19 cellular contexts compared by ENCODE assay signal in genomic region chr2:16125614-16126125, GRCh38.
DNase-seq lines count a peak whose midpoint lies in the region; ATAC-seq, FAIRE-seq and TF ChIP-seq lines count a peak whose summit lies in the region.
"Had no signal": no experiment of that assay in that cellular context is flagged by ENCODE, and none has a peak within 500 bp of the region (broad histone marks: within the 10 kb centered on the region; RNA-seq: fewer than 3 reads in every experiment).

No MANE protein-coding gene starts in this region.

- no peaks in the 10 kb centered on the region for H3K36me3 ChIP-seq in small intestine (ENCODE audit: control insufficient read depth in 2 of 2, insufficient read depth in 2 of 2, low read length in 2 of 2)

- CTCF ChIA-PET in Calu3 (lab: Charles Lee) = no interaction called here

- peak overlapping the region in 1 of 2 donors; percentile 78 for H3K27ac ChIP-seq in small intestine (ENCODE audit: low read depth in 1 of 2, low read length in 1 of 2)
- H3K27ac ChIP-seq: A549 had no signal

- intact Hi-C loops in Calu3 (cut with micrococcal nuclease; ENCODE audit: unreplicated experiment) = no loop called here

- DNase-seq in Calu3 = peak; percentile 34
- peak; percentile 40 for DNase-seq in ecto neural progenitor cell (ENCODE audit: low spot score)
- DNase-seq in mucosa of gallbladder (ENCODE audit: low spot score) = peak; percentile 10
- DNase-seq in small intestine = peak; percentile 90
- no peak for DNase-seq in stimulated activated CD4-positive, alpha-beta T cell treated with anti-CD3 and anti-CD28 coated beads, Interleukin-1b, Interleukin-23, amount 100 ng/mL, for 48 hours
- DNase-seq in GM10266 (ENCODE audit: extremely low spot score) = no peak
- DNase-seq: C1 segment of cervical spinal cord; DMS79 treated with DMSO at 0.1 percent for 48 hours; HCEC 1CT; IMR-90; NCI-H1048; NCI-H1436; NCI-H2081; NK-92 treated with Interleukin-12 subunit alpha and Interleukin-12 subunit beta, amount 100 ng/mL, for 24 hours had no signal

- no peaks in the 10 kb centered on the region for H3K27me3 ChIP-seq in small intestine (ENCODE audit: control insufficient read depth in 2 of 2, insufficient read depth in 2 of 2, low read length in 2 of 2)

- ATAC-seq in esophagus mucosa = no peak
- ATAC-seq: Right ventricle myocardium inferior had no signal

- H3K27ac Mint-ChIP-seq in Calu3 (ENCODE audit: unreplicated experiment) = no peak overlapping the region

- H3K9me3 Mint-ChIP-seq in Calu3 (ENCODE audit: low read depth, unreplicated experiment) = no peaks in the 10 kb centered on the region

- no TSS peak for BruUV-seq in Calu3 (replicated peaks; lab: Mats Ljungman, UMichigan)

- no peaks in the 10 kb centered on the region for H3K36me3 Mint-ChIP-seq in Calu3 (ENCODE audit: insufficient read depth, unreplicated experiment)

- TF ChIP-seq CTCF in Calu3 (IDR thresholded peaks at IDR 0.05; ENCODE audit: unreplicated experiment) (no peak), GM10266 (IDR thresholded peaks at IDR 0.05; ENCODE audit: control insufficient read depth, insufficient read depth, low read depth, missing control alignments) (no peak)

- no peak overlapping the region for H3K4me3 Mint-ChIP-seq in Calu3 (ENCODE audit: low read depth, unreplicated experiment)

- H3K27me3 Mint-ChIP-seq in Calu3 (ENCODE audit: unreplicated experiment) = no peaks in the 10 kb centered on the region

- peaks cover 2 to 11% of the 10 kb centered on the region in 2 donors for H3K4me1 ChIP-seq in small intestine (ENCODE audit: control insufficient read depth in 2 of 2, insufficient read depth in 1 of 2, low read depth in 1 of 2, low read length in 1 of 2)
- H3K4me1 ChIP-seq: A549 had no signal

- H3K4me1 Mint-ChIP-seq in Calu3 (ENCODE audit: low read depth, unreplicated experiment) = peaks cover 30% of the 10 kb centered on the region

- no peaks in the 10 kb centered on the region for H3K9me3 ChIP-seq in small intestine (ENCODE audit: control insufficient read depth, low read depth)

- 35 to 62% (median 50%) methylated on average over 11 to 12 of the region's 12 CpGs for WGBS in small intestine, 3 donors

- H3K4me3 ChIP-seq in small intestine (ENCODE audit: low read depth in 1 of 2, low read length in 2 of 2) = no peak overlapping the region
- H3K4me3 ChIP-seq: A549 had no signal

- no peak for FAIRE-seq in small intestine (lab: Jason Lieb, UNC)
- FAIRE-seq: A549, HTR-8/SVneo, RCC 7860 had no signal

Comparison
In these comparisons a context has a peak if more than half of its experiments do, and no peak if none do; other contexts are left out.
1. DNase-seq: peak in Calu3 (single experiment), ecto neural progenitor cell (single experiment), mucosa of gallbladder (single experiment) and small intestine (single experiment); none in stimulated activated CD4-positive, alpha-beta T cell treated with anti-CD3 and anti-CD28 coated beads, Interleukin-1b, Interleukin-23, amount 100 ng/mL, for 48 hours (single experiment) and GM10266 (single experiment).